Comparison of ENCODE assay signal across 19 cellular contexts in genomic region chr2:165369131-165369935, GRCh38.
DNase-seq lines count a peak whose midpoint lies in the region; ATAC-seq and TF ChIP-seq lines count a peak whose summit lies in the region.
"Had no signal": no experiment of that assay in that cellular context is flagged by ENCODE, and none has a peak within 500 bp of the region (broad histone marks: within the 10 kb centered on the region; RNA-seq: fewer than 3 reads in every experiment).

No MANE protein-coding gene starts in this region.

- CTCF ChIA-PET in MCF 10A (lab: Yijun Ruan, JAX), result interaction anchor here (0.5 to 0.7 kb wide), 4 partner anchors 166 to 934 kb away, joined by 3 to 5 read pairs (median 3); partner anchors contain the start of gene SCN3A

- H3K9ac ChIP-seq in iPS-18a (ENCODE audit: low read length), result no peak overlapping the region

- no peak for TF ChIP-seq CTCF in MCF 10A (IDR thresholded peaks at IDR 0.05; ENCODE audit: unreplicated experiment)

- no peaks in the 10 kb centered on the region for H3K4me1 Mint-ChIP-seq in MCF 10A (ENCODE audit: insufficient read depth, unreplicated experiment)
- H3K4me1 Mint-ChIP-seq: activated CD4-positive, alpha-beta T cell treated with anti-CD3 and anti-CD28 coated beads for 36 hours had no signal

- H3K27me3 Mint-ChIP-seq in MCF 10A (ENCODE audit: insufficient read depth, unreplicated experiment), result peaks cover 46% of the 10 kb centered on the region
- H3K27me3 Mint-ChIP-seq: activated CD4-positive, alpha-beta T cell treated with anti-CD3 and anti-CD28 coated beads for 36 hours had no signal

- H3K27ac Mint-ChIP-seq in MCF 10A (ENCODE audit: low read depth, unreplicated experiment), result no peak overlapping the region
- H3K27ac Mint-ChIP-seq: activated CD4-positive, alpha-beta T cell treated with anti-CD3 and anti-CD28 coated beads for 36 hours had no signal

- BruUV-seq in MCF 10A (replicated peaks; lab: Mats Ljungman, UMichigan), result no TSS peak

- H3K27ac ChIP-seq in iPS-18a (ENCODE audit: low read length), result peak overlapping the region; percentile 6
- H3K27ac ChIP-seq: cardiac muscle cell, thoracic aorta had no signal

- no peaks in the 10 kb centered on the region for H3K9me3 Mint-ChIP-seq in MCF 10A (ENCODE audit: unreplicated experiment)

- no peaks in the 10 kb centered on the region for H3K36me3 Mint-ChIP-seq in MCF 10A (ENCODE audit: insufficient read depth, unreplicated experiment)

- no peak overlapping the region for H3K4me3 ChIP-seq in iPS-18a (ENCODE audit: low read length)
- H3K4me3 ChIP-seq: cardiac muscle cell, thoracic aorta had no signal

- peaks cover 39% of the 10 kb centered on the region for H3K4me1 ChIP-seq in iPS-18a (ENCODE audit: control insufficient read depth, low read depth, low read length)

- no peaks in the 10 kb centered on the region for H3K27me3 ChIP-seq in iPS-18a (ENCODE audit: control insufficient read depth, insufficient read depth, low read length)
- H3K27me3 ChIP-seq: cardiac muscle cell had no signal

- POLR2A ChIA-PET in MCF 10A (lab: Yijun Ruan, JAX), result interaction anchor here (0.5 to 0.6 kb wide), 3 partner anchors 37 to 856 kb away, joined by 3 read pairs; no protein-coding TSS in a partner anchor

- no peaks in the 10 kb centered on the region for H3K9me3 ChIP-seq in iPS-18a (ENCODE audit: control insufficient read depth, low read depth, low read length)
- H3K9me3 ChIP-seq: thoracic aorta had no signal

- no peaks in the 10 kb centered on the region for H3K36me3 ChIP-seq in iPS-18a (ENCODE audit: control insufficient read depth, low read depth, low read length)
- H3K36me3 ChIP-seq: cardiac muscle cell, thoracic aorta had no signal

- ATAC-seq in HG02678 (IDR thresholded peaks at IDR 0.05; ENCODE audit: unreplicated experiment) (no peak), GM19395 (IDR thresholded peaks at IDR 0.05; ENCODE audit: unreplicated experiment) (no peak)
- ATAC-seq: activated CD4-positive, alpha-beta T cell treated with anti-CD3 and anti-CD28 coated beads for 36 hours had no signal

- DNase-seq in NCI-H345 (lab: John Stamatoyannopoulos, UW) (peak; percentile 6), NCI-H345 treated with DMSO at 0.1 percent for 48 hours (lab: John Stamatoyannopoulos, UW; ENCODE audit: unreplicated experiment) (no peak), MCF 10A (ENCODE audit: unreplicated experiment) (peak; percentile 35), UCSD-AML1 (lab: John Stamatoyannopoulos, UW; ENCODE audit: unreplicated experiment) (no peak), glomerular visceral epithelial cell (ENCODE audit: extremely low spot score) (no peak)
- DNase-seq: activated CD4-positive, alpha-beta T cell treated with anti-CD3 and anti-CD28 coated beads for 36 hours; activated naive CD4-positive, alpha-beta T cell treated with anti-CD3 and anti-CD28 coated beads, Interleukin-2, amount 50 U/mL, for 16 hours; foreskin fibroblast; NCI-H187 treated with DMSO at 0.1 percent for 48 hours; NCI-H774; SHP77; stimulated activated CD4-positive, alpha-beta T cell treated with anti-CD3 and anti-CD28 coated beads, Interleukin-4, amount 100 ng/mL, for 1 hour; stimulated activated CD8-positive, alpha-beta memory T cell treated with anti-CD3 and anti-CD28 coated beads, Interleukin-4, amount 100 ng/mL, for 48 hours; T-helper 9 cell had no signal

- intact Hi-C loops in MCF 10A (cut with micrococcal nuclease), result no loop called here

- no peak overlapping the region for H3K4me3 Mint-ChIP-seq in MCF 10A (ENCODE audit: unreplicated experiment)
- H3K4me3 Mint-ChIP-seq: activated CD4-positive, alpha-beta T cell treated with anti-CD3 and anti-CD28 coated beads for 36 hours had no signal

Comparison
In these comparisons a context has a peak if more than half of its experiments do, and no peak if none do; other contexts are left out.
1. DNase-seq: peak in NCI-H345 (single experiment) and MCF 10A (single experiment); none in NCI-H345 treated with DMSO at 0.1 percent for 48 hours (single experiment), UCSD-AML1 (single experiment) and glomerular visceral epithelial cell (single experiment).